ENCODE assay signal across 9 cellular contexts in the genomic region with DNA sequence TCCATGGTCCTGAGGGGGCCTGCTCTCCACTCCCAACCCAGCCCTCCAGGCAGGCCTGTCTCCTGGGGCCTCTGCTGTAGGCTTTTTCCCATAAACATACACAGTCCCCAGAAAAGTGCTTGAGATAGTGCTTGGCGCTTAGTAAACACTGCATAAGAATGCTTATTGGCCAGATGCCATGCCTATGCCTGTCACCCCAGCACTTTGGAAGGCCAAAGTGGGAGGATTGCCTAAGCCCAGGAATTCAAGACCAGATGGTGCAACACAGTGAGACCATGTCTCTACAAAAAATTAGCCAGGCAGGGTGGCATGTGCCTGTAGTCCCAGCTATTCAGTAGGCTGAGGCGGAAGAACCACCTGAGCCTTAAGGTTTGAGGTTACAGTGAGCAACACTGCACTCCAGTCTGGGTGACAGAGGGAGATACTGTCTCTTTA. TPM values are rescaled to one million over a fixed set of nuclear protein-coding genes. Genes with fewer than 3 reads are reported as not detected.
DNase-seq lines count a peak whose midpoint lies in the region; ATAC-seq and TF ChIP-seq lines count a peak whose summit lies in the region.
"Had no signal": no experiment of that assay in that cellular context is flagged by ENCODE, and none has a peak within 500 bp of the region (broad histone marks: within the 10 kb centered on the region; RNA-seq: fewer than 3 reads in every experiment).

No MANE protein-coding gene starts in this region.

- intact Hi-C loops in lower lobe of right lung (cut with DNase I): no loop called here
- intact Hi-C loops in activated CD4-positive, alpha-beta T cell treated with anti-CD3 and anti-CD28 coated beads, Interleukin-2, amount 10 ng/mL, durations not matched to agents 24 days and 14 days (cut with micrococcal nuclease): no loop called here

- peaks cover 14% of the 10 kb centered on the region for H3K4me1 Mint-ChIP-seq in brain
- peaks cover 2 to 17% (median 10%) of the 10 kb centered on the region in 3 donors for H3K4me1 Mint-ChIP-seq in CD8-positive, alpha-beta memory T cell
- peaks cover 2% of the 10 kb centered on the region for H3K4me1 Mint-ChIP-seq in activated CD4-positive, alpha-beta T cell treated with anti-CD3 and anti-CD28 coated beads, Interleukin-2, amount 10 ng/mL, durations not matched to agents 24 days and 14 days

- H3K27me3 Mint-ChIP-seq in brain: peaks cover 9% of the 10 kb centered on the region
- H3K27me3 Mint-ChIP-seq in CD8-positive, alpha-beta memory T cell: no peaks in the 10 kb centered on the region
- no peaks in the 10 kb centered on the region for H3K27me3 Mint-ChIP-seq in activated CD4-positive, alpha-beta T cell treated with anti-CD3 and anti-CD28 coated beads, Interleukin-2, amount 10 ng/mL, durations not matched to agents 24 days and 14 days

- no peak for TF ChIP-seq CTCF in brain (conservative IDR thresholded peaks at IDR 0.05)
- TF ChIP-seq CTCF in lower lobe of right lung (IDR thresholded peaks at IDR 0.05): no peak

- peak overlapping the region in 3 of 5 experiments; percentile 24 to 56 (median 28) for H3K27ac Mint-ChIP-seq in brain
- no peak overlapping the region for H3K27ac Mint-ChIP-seq in CD8-positive, alpha-beta memory T cell
- no peak overlapping the region for H3K27ac Mint-ChIP-seq in activated CD4-positive, alpha-beta T cell treated with anti-CD3 and anti-CD28 coated beads, Interleukin-2, amount 10 ng/mL, durations not matched to agents 24 days and 14 days

- ATAC-seq in lower lobe of right lung: peak; percentile 95 to 97

- DNase-seq in COLO668 (lab: John Stamatoyannopoulos, UW; ENCODE audit: unreplicated experiment) (peak; percentile 11), M059J (ENCODE audit: low read depth) (peak; percentile 98), lower lobe of right lung (peak; percentile 72), T-helper 9 cell (no peak), SW480 (ENCODE audit: low spot score) (no peak)
- no peak for DNase-seq in CD8-positive, alpha-beta memory T cell
- DNase-seq in activated CD4-positive, alpha-beta T cell treated with anti-CD3 and anti-CD28 coated beads, Interleukin-2, amount 10 ng/mL, durations not matched to agents 24 days and 14 days: no peak
- DNase-seq: retina had no signal

- no peaks in the 10 kb centered on the region for H3K36me3 ChIP-seq in lower lobe of right lung
- H3K36me3 ChIP-seq in CD8-positive, alpha-beta memory T cell (ENCODE audit: insufficient read depth, low read length): no peaks in the 10 kb centered on the region

- no peak overlapping the region for H3K4me3 Mint-ChIP-seq in brain
- no peak overlapping the region for H3K4me3 Mint-ChIP-seq in CD8-positive, alpha-beta memory T cell
- H3K4me3 Mint-ChIP-seq in activated CD4-positive, alpha-beta T cell treated with anti-CD3 and anti-CD28 coated beads, Interleukin-2, amount 10 ng/mL, durations not matched to agents 24 days and 14 days: no peak overlapping the region

- H3K27ac ChIP-seq in lower lobe of right lung: peak overlapping the region; percentile 77
- H3K27ac ChIP-seq in CD8-positive, alpha-beta memory T cell (ENCODE audit: low read depth, low read length): no peak overlapping the region

- H3K4me1 ChIP-seq in lower lobe of right lung: peaks cover 5% of the 10 kb centered on the region
- H3K4me1 ChIP-seq in CD8-positive, alpha-beta memory T cell (ENCODE audit: insufficient read depth, low read length): no peaks in the 10 kb centered on the region

- CTCF ChIA-PET in CD8-positive, alpha-beta memory T cell (lab: Charles Lee): no interaction called here

- H3K27me3 ChIP-seq in lower lobe of right lung (ENCODE audit: low read depth): no peaks in the 10 kb centered on the region
- no peaks in the 10 kb centered on the region for H3K27me3 ChIP-seq in CD8-positive, alpha-beta memory T cell (ENCODE audit: insufficient read depth, low read length, poor library complexity, severe bottlenecking)

- H3K36me3 Mint-ChIP-seq in brain: no peaks in the 10 kb centered on the region
- no peaks in the 10 kb centered on the region for H3K36me3 Mint-ChIP-seq in CD8-positive, alpha-beta memory T cell
- no peaks in the 10 kb centered on the region for H3K36me3 Mint-ChIP-seq in activated CD4-positive, alpha-beta T cell treated with anti-CD3 and anti-CD28 coated beads, Interleukin-2, amount 10 ng/mL, durations not matched to agents 24 days and 14 days (ENCODE audit: low read depth)

- no peak overlapping the region for H3K4me3 ChIP-seq in lower lobe of right lung
- no peak overlapping the region for H3K4me3 ChIP-seq in CD8-positive, alpha-beta memory T cell (ENCODE audit: low read length)

- H3K9me3 ChIP-seq in lower lobe of right lung: no peaks in the 10 kb centered on the region
- no peaks in the 10 kb centered on the region for H3K9me3 ChIP-seq in CD8-positive, alpha-beta memory T cell (ENCODE audit: low read length)

- POLR2A ChIA-PET in CD8-positive, alpha-beta memory T cell (lab: Charles Lee): no interaction called here

- no peaks in the 10 kb centered on the region for H3K9me3 Mint-ChIP-seq in brain
- no peaks in the 10 kb centered on the region for H3K9me3 Mint-ChIP-seq in CD8-positive, alpha-beta memory T cell
- no peaks in the 10 kb centered on the region for H3K9me3 Mint-ChIP-seq in activated CD4-positive, alpha-beta T cell treated with anti-CD3 and anti-CD28 coated beads, Interleukin-2, amount 10 ng/mL, durations not matched to agents 24 days and 14 days

RNA-seq across cellular contexts. Expression of gene ASL, which starts 24.6 kb away (rescaled TPM):
- 39.1 and 39.9 TPM in 2 replicates for total RNA-seq in M059J (2014; rRNA removed; shearing (Covaris generic))
- 21.7 TPM for polyA plus RNA-seq in brain (ENCODE audit: insufficient read depth, low read depth, low replicate concordance)
- total RNA-seq in lower lobe of right lung: 48.7 TPM
- total RNA-seq in CD8-positive, alpha-beta memory T cell: 10 to 100 TPM; 24.2 to 27.7 TPM
- 14.1 TPM for polyA plus RNA-seq in CD8-positive, alpha-beta memory T cell
- 37.8 and 40.5 TPM in 2 replicates for total RNA-seq in activated CD4-positive, alpha-beta T cell treated with anti-CD3 and anti-CD28 coated beads, Interleukin-2, amount 10 ng/mL, durations not matched to agents 24 days and 14 days

Comparison
In these comparisons a context has a peak if more than half of its experiments do, and no peak if none do; other contexts are left out.
1. DNase-seq: peak in COLO668 (single experiment), M059J (single experiment) and lower lobe of right lung (single experiment); none in CD8-positive, alpha-beta memory T cell (0 of 5), T-helper 9 cell (single experiment), activated CD4-positive, alpha-beta T cell treated with anti-CD3 and anti-CD28 coated beads, Interleukin-2, amount 10 ng/mL, durations not matched to agents 24 days and 14 days (single experiment) and SW480 (single experiment).
2. H3K27ac Mint-ChIP-seq: peak in brain (3 of 5); none in CD8-positive, alpha-beta memory T cell (0 of 8) and activated CD4-positive, alpha-beta T cell treated with anti-CD3 and anti-CD28 coated beads, Interleukin-2, amount 10 ng/mL, durations not matched to agents 24 days and 14 days (single experiment).